Comparison of ENCODE assay signal across 2 cellular contexts in the genomic region with DNA sequence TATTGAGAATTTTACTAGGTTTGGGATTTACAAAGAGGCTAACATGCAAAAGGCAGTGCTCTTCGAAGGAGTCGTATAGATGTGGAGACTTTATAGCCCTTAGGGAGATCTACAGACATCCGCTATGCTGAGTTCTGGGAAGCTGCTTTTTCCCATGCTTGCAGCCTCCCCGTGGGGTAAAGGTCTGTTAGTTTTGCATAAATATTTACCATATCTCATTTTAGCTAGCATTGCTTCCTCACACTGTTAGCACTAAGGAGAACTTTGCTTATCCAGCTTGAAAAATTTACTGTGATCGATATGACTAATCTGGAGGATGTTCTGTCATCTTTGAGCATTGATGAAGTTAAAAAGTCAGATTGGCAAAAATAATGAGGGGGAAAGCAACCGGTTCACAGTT.
TF ChIP-seq lines count a peak whose summit lies in the region.

No MANE protein-coding gene starts in this region.

TF ChIP-seq in IMR-90, 13 proteins besides CTCF, POLR2A, EP300 and RAD21:
- TF ChIP-seq CHD1 (IDR thresholded peaks at IDR 0.05; ENCODE audit: low read depth, low read length): no peak
- TF ChIP-seq, protein P1, sequence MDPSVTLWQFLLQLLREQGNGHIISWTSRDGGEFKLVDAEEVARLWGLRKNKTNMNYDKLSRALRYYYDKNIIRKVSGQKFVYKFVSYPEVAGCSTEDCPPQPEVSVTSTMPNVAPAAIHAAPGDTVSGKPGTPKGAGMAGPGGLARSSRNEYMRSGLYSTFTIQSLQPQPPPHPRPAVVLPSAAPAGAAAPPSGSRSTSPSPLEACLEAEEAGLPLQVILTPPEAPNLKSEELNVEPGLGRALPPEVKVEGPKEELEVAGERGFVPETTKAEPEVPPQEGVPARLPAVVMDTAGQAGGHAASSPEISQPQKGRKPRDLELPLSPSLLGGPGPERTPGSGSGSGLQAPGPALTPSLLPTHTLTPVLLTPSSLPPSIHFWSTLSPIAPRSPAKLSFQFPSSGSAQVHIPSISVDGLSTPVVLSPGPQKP (IDR thresholded peaks at IDR 0.05; ENCODE audit: borderline replicate concordance, low read depth, low read length): no peak
- no peak for TF ChIP-seq RCOR1 (IDR thresholded peaks at IDR 0.05; ENCODE audit: insufficient replicate concordance, low read length)
- no peak for TF ChIP-seq MAZ (IDR thresholded peaks at IDR 0.05; ENCODE audit: borderline replicate concordance, low read depth, low read length)
- no peak for TF ChIP-seq SMC3 (IDR thresholded peaks at IDR 0.05; ENCODE audit: low read depth, low read length)
- TF ChIP-seq, protein P2, sequence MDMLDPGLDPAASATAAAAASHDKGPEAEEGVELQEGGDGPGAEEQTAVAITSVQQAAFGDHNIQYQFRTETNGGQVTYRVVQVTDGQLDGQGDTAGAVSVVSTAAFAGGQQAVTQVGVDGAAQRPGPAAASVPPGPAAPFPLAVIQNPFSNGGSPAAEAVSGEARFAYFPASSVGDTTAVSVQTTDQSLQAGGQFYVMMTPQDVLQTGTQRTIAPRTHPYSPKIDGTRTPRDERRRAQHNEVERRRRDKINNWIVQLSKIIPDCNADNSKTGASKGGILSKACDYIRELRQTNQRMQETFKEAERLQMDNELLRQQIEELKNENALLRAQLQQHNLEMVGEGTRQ (IDR thresholded peaks at IDR 0.05; ENCODE audit: low read depth, low read length): no peak
- TF ChIP-seq NFE2L2 (IDR thresholded peaks at IDR 0.05; ENCODE audit: low read depth, low read length): no peak
- TF ChIP-seq RFX5 (IDR thresholded peaks at IDR 0.05; ENCODE audit: low read depth, low read length): no peak
- no peak for TF ChIP-seq FOS (IDR thresholded peaks at IDR 0.05; ENCODE audit: low read depth, low read length)
- no peak for TF ChIP-seq MXI1 (IDR thresholded peaks at IDR 0.05; ENCODE audit: borderline replicate concordance, low read depth, low read length)
- TF ChIP-seq BHLHE40 (IDR thresholded peaks at IDR 0.05; ENCODE audit: low read depth, low read length): no peak
- no peak for TF ChIP-seq CEBPB (IDR thresholded peaks at IDR 0.05; ENCODE audit: low read depth, low read length)
- TF ChIP-seq MAFK (IDR thresholded peaks at IDR 0.05; ENCODE audit: low read depth, low read length): no peak

TF ChIP-seq in HepG2, 621 proteins besides CTCF, POLR2A, EP300 and RAD21 (continues in another document):
- TF ChIP-seq NRL (CRISPR knock-in tag; IDR thresholded peaks at IDR 0.05; ENCODE audit: borderline replicate concordance) (no peak), SALL1 (CRISPR knock-in tag; IDR thresholded peaks at IDR 0.05) (peak; percentile 55; the same call in 1 of the 2 replicates), TEAD3 (CRISPR knock-in tag; optimal IDR thresholded peaks at IDR 0.05; ENCODE audit: borderline replicate concordance) (peak; percentile 36), NFATC3 (CRISPR knock-in tag; IDR thresholded peaks at IDR 0.05) (no peak), GATAD2A (CRISPR knock-in tag; IDR thresholded peaks at IDR 0.05) (peak; percentile 39), KMT2B (CRISPR knock-in tag; IDR thresholded peaks at IDR 0.05) (no peak), ZNF205 (CRISPR knock-in tag; IDR thresholded peaks at IDR 0.05) (0 out of 2 replicates have a peak, but pooled peaks have one; percentile 44), SOX13 (IDR thresholded peaks at IDR 0.05) (no peak), SOX13 (CRISPR knock-in tag; conservative IDR thresholded peaks at IDR 0.05 in 1 of 2, IDR thresholded peaks at IDR 0.05 in 1 of 2) (peak in 1 of 2 experiments; percentile 25; a peak in 1 of 4 replicates), CBX5 (CRISPR knock-in tag; IDR thresholded peaks at IDR 0.05; ENCODE audit: borderline replicate concordance) (no peak), HDAC2 (CRISPR knock-in tag; IDR thresholded peaks at IDR 0.05) (peak; percentile 21; the same call in 1 of the 2 replicates), ZNF24 (IDR thresholded peaks at IDR 0.05) (peak; percentile 74; the same call in 1 of the 2 replicates), NCOA2 (CRISPR knock-in tag; IDR thresholded peaks at IDR 0.05) (0 out of 2 replicates have a peak, but pooled peaks have one; percentile 24), FOXO1 (CRISPR knock-in tag; IDR thresholded peaks at IDR 0.05) (peak; percentile 35; the same call in 1 of the 2 replicates), HNF4A (CRISPR knock-in tag; IDR thresholded peaks at IDR 0.05) (peak; percentile 53; the same call in 1 of the 2 replicates), SAP130 (CRISPR knock-in tag; IDR thresholded peaks at IDR 0.05; ENCODE audit: low read depth) (peak; percentile 33; the same call in 1 of the 2 replicates), ZSCAN25 (CRISPR knock-in tag; IDR thresholded peaks at IDR 0.05) (no peak), MYC (CRISPR knock-in tag; IDR thresholded peaks at IDR 0.05; ENCODE audit: borderline replicate concordance) (no peak), FOXP1 (IDR thresholded peaks at IDR 0.05) (no peak), FOXP1 (CRISPR knock-in tag; IDR thresholded peaks at IDR 0.05) (peak; percentile 52; the same call in 1 of the 2 replicates), ATF1 (CRISPR knock-in tag; IDR thresholded peaks at IDR 0.05) (no peak), KMT2A (CRISPR knock-in tag; IDR thresholded peaks at IDR 0.05) (peak; percentile 52; the same call in 1 of the 2 replicates), ZNF720 (CRISPR knock-in tag; IDR thresholded peaks at IDR 0.05) (no peak), MTF1 (CRISPR knock-in tag; IDR thresholded peaks at IDR 0.05) (no peak), ZNF317 (CRISPR knock-in tag; IDR thresholded peaks at IDR 0.05) (peak; percentile 95), ETV5 (CRISPR knock-in tag; IDR thresholded peaks at IDR 0.05; ENCODE audit: borderline replicate concordance) (peak; percentile 29; the same call in 1 of the 2 replicates), ZNF337 (CRISPR knock-in tag; IDR thresholded peaks at IDR 0.05; ENCODE audit: borderline replicate concordance, low read depth) (no peak), SOX6 (IDR thresholded peaks at IDR 0.05) (no peak), SOX6 (CRISPR knock-in tag; IDR thresholded peaks at IDR 0.05) (peak; percentile 14; the same call in 1 of the 2 replicates), ZNF326 (CRISPR knock-in tag; IDR thresholded peaks at IDR 0.05; ENCODE audit: borderline replicate concordance) (no peak), BORCS8-MEF2B (CRISPR knock-in tag; IDR thresholded peaks at IDR 0.05) (no peak)
- TF ChIP-seq, protein P3, sequence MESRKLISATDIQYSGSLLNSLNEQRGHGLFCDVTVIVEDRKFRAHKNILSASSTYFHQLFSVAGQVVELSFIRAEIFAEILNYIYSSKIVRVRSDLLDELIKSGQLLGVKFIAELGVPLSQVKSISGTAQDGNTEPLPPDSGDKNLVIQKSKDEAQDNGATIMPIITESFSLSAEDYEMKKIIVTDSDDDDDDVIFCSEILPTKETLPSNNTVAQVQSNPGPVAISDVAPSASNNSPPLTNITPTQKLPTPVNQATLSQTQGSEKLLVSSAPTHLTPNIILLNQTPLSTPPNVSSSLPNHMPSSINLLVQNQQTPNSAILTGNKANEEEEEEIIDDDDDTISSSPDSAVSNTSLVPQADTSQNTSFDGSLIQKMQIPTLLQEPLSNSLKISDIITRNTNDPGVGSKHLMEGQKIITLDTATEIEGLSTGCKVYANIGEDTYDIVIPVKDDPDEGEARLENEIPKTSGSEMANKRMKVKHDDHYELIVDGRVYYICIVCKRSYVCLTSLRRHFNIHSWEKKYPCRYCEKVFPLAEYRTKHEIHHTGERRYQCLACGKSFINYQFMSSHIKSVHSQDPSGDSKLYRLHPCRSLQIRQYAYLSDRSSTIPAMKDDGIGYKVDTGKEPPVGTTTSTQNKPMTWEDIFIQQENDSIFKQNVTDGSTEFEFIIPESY (CRISPR knock-in tag; IDR thresholded peaks at IDR 0.05): peak; percentile 66
- TF ChIP-seq, protein P4, sequence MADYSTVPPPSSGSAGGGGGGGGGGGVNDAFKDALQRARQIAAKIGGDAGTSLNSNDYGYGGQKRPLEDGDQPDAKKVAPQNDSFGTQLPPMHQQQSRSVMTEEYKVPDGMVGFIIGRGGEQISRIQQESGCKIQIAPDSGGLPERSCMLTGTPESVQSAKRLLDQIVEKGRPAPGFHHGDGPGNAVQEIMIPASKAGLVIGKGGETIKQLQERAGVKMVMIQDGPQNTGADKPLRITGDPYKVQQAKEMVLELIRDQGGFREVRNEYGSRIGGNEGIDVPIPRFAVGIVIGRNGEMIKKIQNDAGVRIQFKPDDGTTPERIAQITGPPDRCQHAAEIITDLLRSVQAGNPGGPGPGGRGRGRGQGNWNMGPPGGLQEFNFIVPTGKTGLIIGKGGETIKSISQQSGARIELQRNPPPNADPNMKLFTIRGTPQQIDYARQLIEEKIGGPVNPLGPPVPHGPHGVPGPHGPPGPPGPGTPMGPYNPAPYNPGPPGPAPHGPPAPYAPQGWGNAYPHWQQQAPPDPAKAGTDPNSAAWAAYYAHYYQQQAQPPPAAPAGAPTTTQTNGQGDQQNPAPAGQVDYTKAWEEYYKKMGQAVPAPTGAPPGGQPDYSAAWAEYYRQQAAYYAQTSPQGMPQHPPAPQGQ (CRISPR knock-in tag; IDR thresholded peaks at IDR 0.05; ENCODE audit: borderline replicate concordance): no peak
- TF ChIP-seq, protein P5, sequence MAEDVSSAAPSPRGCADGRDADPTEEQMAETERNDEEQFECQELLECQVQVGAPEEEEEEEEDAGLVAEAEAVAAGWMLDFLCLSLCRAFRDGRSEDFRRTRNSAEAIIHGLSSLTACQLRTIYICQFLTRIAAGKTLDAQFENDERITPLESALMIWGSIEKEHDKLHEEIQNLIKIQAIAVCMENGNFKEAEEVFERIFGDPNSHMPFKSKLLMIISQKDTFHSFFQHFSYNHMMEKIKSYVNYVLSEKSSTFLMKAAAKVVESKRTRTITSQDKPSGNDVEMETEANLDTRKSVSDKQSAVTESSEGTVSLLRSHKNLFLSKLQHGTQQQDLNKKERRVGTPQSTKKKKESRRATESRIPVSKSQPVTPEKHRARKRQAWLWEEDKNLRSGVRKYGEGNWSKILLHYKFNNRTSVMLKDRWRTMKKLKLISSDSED (CRISPR knock-in tag; IDR thresholded peaks at IDR 0.05): no peak
- TF ChIP-seq, protein P6, sequence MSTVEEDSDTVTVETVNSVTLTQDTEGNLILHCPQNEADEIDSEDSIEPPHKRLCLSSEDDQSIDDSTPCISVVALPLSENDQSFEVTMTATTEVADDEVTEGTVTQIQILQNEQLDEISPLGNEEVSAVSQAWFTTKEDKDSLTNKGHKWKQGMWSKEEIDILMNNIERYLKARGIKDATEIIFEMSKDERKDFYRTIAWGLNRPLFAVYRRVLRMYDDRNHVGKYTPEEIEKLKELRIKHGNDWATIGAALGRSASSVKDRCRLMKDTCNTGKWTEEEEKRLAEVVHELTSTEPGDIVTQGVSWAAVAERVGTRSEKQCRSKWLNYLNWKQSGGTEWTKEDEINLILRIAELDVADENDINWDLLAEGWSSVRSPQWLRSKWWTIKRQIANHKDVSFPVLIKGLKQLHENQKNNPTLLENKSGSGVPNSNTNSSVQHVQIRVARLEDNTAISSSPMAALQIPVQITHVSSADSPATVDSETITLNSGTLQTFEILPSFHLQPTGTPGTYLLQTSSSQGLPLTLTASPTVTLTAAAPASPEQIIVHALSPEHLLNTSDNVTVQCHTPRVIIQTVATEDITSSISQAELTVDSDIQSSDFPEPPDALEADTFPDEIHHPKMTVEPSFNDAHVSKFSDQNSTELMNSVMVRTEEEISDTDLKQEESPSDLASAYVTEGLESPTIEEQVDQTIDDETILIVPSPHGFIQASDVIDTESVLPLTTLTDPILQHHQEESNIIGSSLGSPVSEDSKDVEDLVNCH (CRISPR knock-in tag; IDR thresholded peaks at IDR 0.05): no peak
- TF ChIP-seq, protein P7, sequence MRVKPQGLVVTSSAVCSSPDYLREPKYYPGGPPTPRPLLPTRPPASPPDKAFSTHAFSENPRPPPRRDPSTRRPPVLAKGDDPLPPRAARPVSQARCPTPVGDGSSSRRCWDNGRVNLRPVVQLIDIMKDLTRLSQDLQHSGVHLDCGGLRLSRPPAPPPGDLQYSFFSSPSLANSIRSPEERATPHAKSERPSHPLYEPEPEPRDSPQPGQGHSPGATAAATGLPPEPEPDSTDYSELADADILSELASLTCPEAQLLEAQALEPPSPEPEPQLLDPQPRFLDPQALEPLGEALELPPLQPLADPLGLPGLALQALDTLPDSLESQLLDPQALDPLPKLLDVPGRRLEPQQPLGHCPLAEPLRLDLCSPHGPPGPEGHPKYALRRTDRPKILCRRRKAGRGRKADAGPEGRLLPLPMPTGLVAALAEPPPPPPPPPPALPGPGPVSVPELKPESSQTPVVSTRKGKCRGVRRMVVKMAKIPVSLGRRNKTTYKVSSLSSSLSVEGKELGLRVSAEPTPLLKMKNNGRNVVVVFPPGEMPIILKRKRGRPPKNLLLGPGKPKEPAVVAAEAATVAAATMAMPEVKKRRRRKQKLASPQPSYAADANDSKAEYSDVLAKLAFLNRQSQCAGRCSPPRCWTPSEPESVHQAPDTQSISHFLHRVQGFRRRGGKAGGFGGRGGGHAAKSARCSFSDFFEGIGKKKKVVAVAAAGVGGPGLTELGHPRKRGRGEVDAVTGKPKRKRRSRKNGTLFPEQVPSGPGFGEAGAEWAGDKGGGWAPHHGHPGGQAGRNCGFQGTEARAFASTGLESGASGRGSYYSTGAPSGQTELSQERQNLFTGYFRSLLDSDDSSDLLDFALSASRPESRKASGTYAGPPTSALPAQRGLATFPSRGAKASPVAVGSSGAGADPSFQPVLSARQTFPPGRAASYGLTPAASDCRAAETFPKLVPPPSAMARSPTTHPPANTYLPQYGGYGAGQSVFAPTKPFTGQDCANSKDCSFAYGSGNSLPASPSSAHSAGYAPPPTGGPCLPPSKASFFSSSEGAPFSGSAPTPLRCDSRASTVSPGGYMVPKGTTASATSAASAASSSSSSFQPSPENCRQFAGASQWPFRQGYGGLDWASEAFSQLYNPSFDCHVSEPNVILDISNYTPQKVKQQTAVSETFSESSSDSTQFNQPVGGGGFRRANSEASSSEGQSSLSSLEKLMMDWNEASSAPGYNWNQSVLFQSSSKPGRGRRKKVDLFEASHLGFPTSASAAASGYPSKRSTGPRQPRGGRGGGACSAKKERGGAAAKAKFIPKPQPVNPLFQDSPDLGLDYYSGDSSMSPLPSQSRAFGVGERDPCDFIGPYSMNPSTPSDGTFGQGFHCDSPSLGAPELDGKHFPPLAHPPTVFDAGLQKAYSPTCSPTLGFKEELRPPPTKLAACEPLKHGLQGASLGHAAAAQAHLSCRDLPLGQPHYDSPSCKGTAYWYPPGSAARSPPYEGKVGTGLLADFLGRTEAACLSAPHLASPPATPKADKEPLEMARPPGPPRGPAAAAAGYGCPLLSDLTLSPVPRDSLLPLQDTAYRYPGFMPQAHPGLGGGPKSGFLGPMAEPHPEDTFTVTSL (CRISPR knock-in tag; IDR thresholded peaks at IDR 0.05; ENCODE audit: borderline replicate concordance): peak; percentile 57; the same call in 1 of the 2 replicates
- TF ChIP-seq, protein P8, sequence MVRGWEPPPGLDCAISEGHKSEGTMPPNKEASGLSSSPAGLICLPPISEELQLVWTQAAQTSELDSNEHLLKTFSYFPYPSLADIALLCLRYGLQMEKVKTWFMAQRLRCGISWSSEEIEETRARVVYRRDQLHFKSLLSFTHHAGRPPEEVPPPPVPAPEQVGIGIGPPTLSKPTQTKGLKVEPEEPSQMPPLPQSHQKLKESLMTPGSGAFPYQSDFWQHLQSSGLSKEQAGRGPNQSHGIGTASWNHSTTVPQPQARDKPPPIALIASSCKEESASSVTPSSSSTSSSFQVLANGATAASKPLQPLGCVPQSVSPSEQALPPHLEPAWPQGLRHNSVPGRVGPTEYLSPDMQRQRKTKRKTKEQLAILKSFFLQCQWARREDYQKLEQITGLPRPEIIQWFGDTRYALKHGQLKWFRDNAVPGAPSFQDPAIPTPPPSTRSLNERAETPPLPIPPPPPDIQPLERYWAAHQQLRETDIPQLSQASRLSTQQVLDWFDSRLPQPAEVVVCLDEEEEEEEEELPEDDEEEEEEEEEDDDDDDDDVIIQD (CRISPR knock-in tag; IDR thresholded peaks at IDR 0.05; ENCODE audit: low read depth): peak; percentile 67; the same call in 1 of the 2 replicates
